Comparison of ENCODE assay signal across 9 cellular contexts in the genomic region with DNA sequence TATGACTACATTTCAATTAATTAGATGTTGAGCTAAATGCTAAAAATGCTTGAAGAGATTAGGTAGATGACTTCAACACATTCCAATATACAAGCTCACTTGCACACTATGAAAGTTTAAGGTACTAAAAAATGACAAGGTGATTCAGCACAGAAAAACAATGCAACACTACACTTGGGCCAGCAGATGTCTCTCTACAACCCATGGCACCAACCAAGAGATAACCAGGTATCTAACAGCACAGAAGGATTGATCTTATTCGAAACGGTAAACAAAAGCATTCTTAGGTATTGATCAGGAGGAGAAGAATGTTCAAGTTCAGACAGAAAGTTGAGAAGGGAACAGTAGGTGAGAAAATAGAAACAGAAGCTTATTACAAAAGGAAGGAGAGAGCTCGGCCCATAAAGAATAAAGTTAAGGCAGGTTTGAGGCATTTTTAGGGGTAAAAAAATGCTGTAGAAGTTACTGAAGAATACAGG.
DNase-seq lines count a peak whose midpoint lies in the region; ATAC-seq lines count a peak whose summit lies in the region.
"Had no signal": no experiment of that assay in that cellular context is flagged by ENCODE, and none has a peak within 500 bp of the region (broad histone marks: within the 10 kb centered on the region; RNA-seq: fewer than 3 reads in every experiment).

No MANE protein-coding gene starts in this region.

- ATAC-seq in GM21390 (IDR thresholded peaks at IDR 0.05; ENCODE audit: unreplicated experiment), result peak; percentile 74
- peak; percentile 86 for ATAC-seq in activated CD8-positive, alpha-beta T cell treated with anti-CD3 and anti-CD28 coated beads, Interleukin-2, amount 10 ng/mL, durations not matched to agents 7 days and 5 days
- ATAC-seq in HG03521 (IDR thresholded peaks at IDR 0.05; ENCODE audit: unreplicated experiment), result no peak

- no peak overlapping the region for H3K27ac Mint-ChIP-seq in activated CD8-positive, alpha-beta T cell treated with anti-CD3 and anti-CD28 coated beads, Interleukin-2, amount 10 ng/mL, durations not matched to agents 7 days and 5 days
- H3K27ac Mint-ChIP-seq: T-helper 1 cell treated with Interleukin-12 subunit alpha and Interleukin-12 subunit beta and Interleukin-4 antibody, amounts not matched to agents 30 μg/mL and 1 μg/mL, for 36 hours had no signal

- H3K27me3 Mint-ChIP-seq in activated CD8-positive, alpha-beta T cell treated with anti-CD3 and anti-CD28 coated beads, Interleukin-2, amount 10 ng/mL, durations not matched to agents 7 days and 5 days (ENCODE audit: low read depth), result no peaks in the 10 kb centered on the region

- peak; percentile 17 for DNase-seq in DMS114 treated with DMSO at 0.1 percent for 48 hours (lab: John Stamatoyannopoulos, UW; ENCODE audit: unreplicated experiment)
- peak; percentile 27 for DNase-seq in NCI-H146 (lab: John Stamatoyannopoulos, UW)
- DNase-seq in activated CD8-positive, alpha-beta T cell treated with anti-CD3 and anti-CD28 coated beads, Interleukin-2, amount 10 ng/mL, durations not matched to agents 7 days and 5 days, result peak; percentile 50
- DNase-seq in iPS-NIHi11 (ENCODE audit: low spot score), result peak; percentile 58
- peak; percentile 57 for DNase-seq in superior temporal gyrus (ENCODE audit: extremely low spot score)
- DNase-seq in hippocampal formation (lab: John Stamatoyannopoulos, UW), result no peak

- peaks cover 2% of the 10 kb centered on the region for H3K36me3 Mint-ChIP-seq in activated CD8-positive, alpha-beta T cell treated with anti-CD3 and anti-CD28 coated beads, Interleukin-2, amount 10 ng/mL, durations not matched to agents 7 days and 5 days (ENCODE audit: low read depth)

- no peak overlapping the region for H3K4me3 Mint-ChIP-seq in activated CD8-positive, alpha-beta T cell treated with anti-CD3 and anti-CD28 coated beads, Interleukin-2, amount 10 ng/mL, durations not matched to agents 7 days and 5 days
- H3K4me3 Mint-ChIP-seq: T-helper 1 cell treated with Interleukin-12 subunit alpha and Interleukin-12 subunit beta and Interleukin-4 antibody, amounts not matched to agents 30 μg/mL and 1 μg/mL, for 36 hours had no signal

- CTCF ChIA-PET in activated CD8-positive, alpha-beta T cell treated with anti-CD3 and anti-CD28 coated beads, Interleukin-2, amount 10 ng/mL, durations not matched to agents 7 days and 5 days (lab: Charles Lee), result interaction anchor here (0.6 to 6.7 kb wide), 59 partner anchors 8 to 565 kb away, joined by 3 to 132 read pairs (median 6); no protein-coding TSS in a partner anchor

- peaks cover 29% of the 10 kb centered on the region for H3K4me1 Mint-ChIP-seq in activated CD8-positive, alpha-beta T cell treated with anti-CD3 and anti-CD28 coated beads, Interleukin-2, amount 10 ng/mL, durations not matched to agents 7 days and 5 days (ENCODE audit: low read depth)

- no peaks in the 10 kb centered on the region for H3K9me3 Mint-ChIP-seq in activated CD8-positive, alpha-beta T cell treated with anti-CD3 and anti-CD28 coated beads, Interleukin-2, amount 10 ng/mL, durations not matched to agents 7 days and 5 days (ENCODE audit: insufficient read depth)
- H3K9me3 Mint-ChIP-seq: T-helper 1 cell treated with Interleukin-12 subunit alpha and Interleukin-12 subunit beta and Interleukin-4 antibody, amounts not matched to agents 30 μg/mL and 1 μg/mL, for 36 hours had no signal

- POLR2A ChIA-PET in activated CD8-positive, alpha-beta T cell treated with anti-CD3 and anti-CD28 coated beads, Interleukin-2, amount 10 ng/mL, durations not matched to agents 7 days and 5 days (lab: Charles Lee), result interaction anchor here (1.2 to 2.3 kb wide), 4 partner anchors 22 to 85 kb away, joined by 3 to 21 read pairs (median 6); no protein-coding TSS in a partner anchor

Comparison
In these comparisons a context has a peak if more than half of its experiments do, and no peak if none do; other contexts are left out.
1. DNase-seq: peak in DMS114 treated with DMSO at 0.1 percent for 48 hours (single experiment), NCI-H146 (single experiment), activated CD8-positive, alpha-beta T cell treated with anti-CD3 and anti-CD28 coated beads, Interleukin-2, amount 10 ng/mL, durations not matched to agents 7 days and 5 days (single experiment), iPS-NIHi11 (single experiment) and superior temporal gyrus (single experiment); none in hippocampal formation (0 of 2).